8 cellular contexts compared by ENCODE assay signal in the genomic region with DNA sequence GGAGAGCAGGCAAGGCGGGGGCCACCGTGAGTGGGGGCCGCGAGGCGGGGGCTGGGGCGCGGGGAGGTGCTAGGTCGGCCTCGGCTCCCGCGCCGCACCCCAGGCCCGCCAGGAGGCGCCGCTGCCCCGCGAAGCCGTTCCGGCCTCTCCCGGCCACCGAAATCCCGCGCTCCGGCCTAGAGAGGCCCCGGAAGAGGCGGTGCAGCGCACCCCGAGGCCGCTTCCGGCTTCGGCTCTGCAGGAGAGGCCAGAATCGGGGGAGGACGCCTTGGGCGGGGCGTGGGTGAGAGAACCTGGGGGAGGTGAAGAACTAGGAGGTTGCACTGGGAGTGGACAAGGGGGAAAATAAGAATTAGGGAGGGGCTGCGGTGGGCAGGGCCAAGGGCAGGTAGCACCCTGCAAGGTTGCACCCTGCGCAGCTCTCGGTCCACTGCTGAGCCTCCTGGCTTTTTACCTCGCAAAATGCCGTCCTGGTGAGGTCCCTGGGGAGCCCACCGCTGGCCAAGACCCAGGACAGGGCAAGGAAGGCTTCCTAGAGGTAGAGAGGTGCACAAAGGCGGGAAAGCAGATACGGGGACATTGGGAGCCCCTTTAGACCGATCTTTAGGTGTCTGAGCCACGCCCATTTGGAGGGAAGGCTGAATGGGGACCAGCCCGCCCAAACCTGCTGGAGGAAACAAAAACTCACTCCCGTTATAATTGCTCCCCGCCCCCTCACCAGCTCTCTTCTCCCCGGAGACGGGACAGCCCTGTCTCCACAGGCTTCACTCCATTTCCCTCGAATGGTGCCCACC. TPM values are rescaled to one million over a fixed set of nuclear protein-coding genes. Genes with fewer than 3 reads are reported as not detected.
DNase-seq lines count a peak whose midpoint lies in the region; ATAC-seq and TF ChIP-seq lines count a peak whose summit lies in the region.

No MANE protein-coding gene starts in this region.

- H3K27me3 ChIP-seq in CD4-positive, alpha-beta T cell (ENCODE audit: control insufficient read depth, insufficient read depth, low read length): no peaks in the 10 kb centered on the region
- H3K27me3 ChIP-seq in duodenal mucosa (ENCODE audit: control insufficient read depth in 1 of 2, insufficient read depth in 2 of 2, low read length in 2 of 2): no peaks in the 10 kb centered on the region
- H3K27me3 ChIP-seq in lung (ENCODE audit: control insufficient read depth, insufficient read depth): no peaks in the 10 kb centered on the region

- peak overlapping the region; percentile 70 for H3K27ac ChIP-seq in CD4-positive, alpha-beta T cell (ENCODE audit: low read depth, low read length)
- H3K27ac ChIP-seq in duodenal mucosa (ENCODE audit: low read depth, low read length) (peak overlapping the region; percentile 51), lung (ENCODE audit: low read depth in 1 of 2, low read length in 1 of 2) (peak overlapping the region; percentile 75 to 90)

- H3K27ac Mint-ChIP-seq in CD4-positive, alpha-beta T cell: peak overlapping the region; percentile 89

- H3K36me3 ChIP-seq in duodenal mucosa (ENCODE audit: control insufficient read depth in 1 of 2, insufficient read depth in 2 of 2, low read length in 2 of 2): no peaks in the 10 kb centered on the region
- H3K36me3 ChIP-seq in lung (ENCODE audit: control insufficient read depth in 2 of 2, insufficient read depth in 2 of 2, low read length in 2 of 2): no peaks in the 10 kb centered on the region

- TF ChIP-seq CTCF in CD4-positive, alpha-beta T cell (IDR thresholded peaks at IDR 0.05): peak; percentile 85
- TF ChIP-seq CTCF in lung (IDR thresholded peaks at IDR 0.05; ENCODE audit: control extremely low read depth, extremely low read depth): peak; percentile 90

- intact Hi-C loops in CD4-positive, alpha-beta T cell (cut with DNase I, micrococcal nuclease): loop anchor here (1.0 to 2.0 kb wide), 6 partner anchors 8 to 107 kb away; partner anchors contain the start of gene GNAI2 (in 1 of the 2)

- peak; percentile 80 for ATAC-seq in CD4-positive, alpha-beta T cell (ENCODE audit: poor library complexity)
- ATAC-seq in GM19397 (IDR thresholded peaks at IDR 0.05; ENCODE audit: unreplicated experiment) (peak; percentile 86), HG03558 (IDR thresholded peaks at IDR 0.05; ENCODE audit: extremely low read depth, unreplicated experiment) (peak; percentile 66), lung (ENCODE audit: insufficient read depth, low FRiP score) (peak; percentile 94)

- H3K27me3 Mint-ChIP-seq in CD4-positive, alpha-beta T cell: no peaks in the 10 kb centered on the region

- DNase-seq in CD4-positive, alpha-beta T cell: peak; percentile 82 to 93 (median 90)
- DNase-seq in NCI-H748 treated with DMSO at 0.1 percent for 48 hours (lab: John Stamatoyannopoulos, UW): peak; percentile 66
- DNase-seq in activated CD4-positive, alpha-beta T cell treated with anti-CD3 and anti-CD28 coated beads, Interleukin-2, amount 50 U/mL, for 4 hours: peak; percentile 80 to 82
- peak; percentile 96 for DNase-seq in lung (ENCODE audit: low spot score)
- DNase-seq in stimulated activated CD4-positive, alpha-beta T cell treated with anti-CD3 and anti-CD28 coated beads, TNF-alpha, amount 100 ng/mL, for 4 hours (ENCODE audit: low read depth in 3 of 3): peak; percentile 75 to 78 (median 75)

- 2 to 3% methylated on average over 38 to 51 of the region's 51 CpGs for WGBS in lung, 2 donors

- no peaks in the 10 kb centered on the region for H3K9me3 Mint-ChIP-seq in CD4-positive, alpha-beta T cell

- peak overlapping the region; percentile 99 for H3K4me3 Mint-ChIP-seq in CD4-positive, alpha-beta T cell

- no peaks in the 10 kb centered on the region for H3K9me3 ChIP-seq in CD4-positive, alpha-beta T cell (ENCODE audit: control insufficient read depth, low read length)
- no peaks in the 10 kb centered on the region for H3K9me3 ChIP-seq in duodenal mucosa (ENCODE audit: control insufficient read depth in 1 of 2, low read length in 2 of 2)
- no peaks in the 10 kb centered on the region for H3K9me3 ChIP-seq in lung (ENCODE audit: control insufficient read depth in 2 of 2, insufficient read depth in 1 of 2, low read length in 1 of 2)

- peaks cover 7% of the 10 kb centered on the region for H3K36me3 Mint-ChIP-seq in CD4-positive, alpha-beta T cell (ENCODE audit: low read depth)

- peaks cover 32% of the 10 kb centered on the region for H3K4me1 Mint-ChIP-seq in CD4-positive, alpha-beta T cell (ENCODE audit: low read depth)

- POLR2A ChIA-PET in CD4-positive, alpha-beta T cell (lab: Charles Lee): interaction anchor here (0.5 to 4.8 kb wide), 7 partner anchors 8 to 124 kb away, joined by 3 to 55 read pairs (median 7); partner anchors contain the start of genes CYB561D2, GNAI2, IFRD2 and NPRL2

- H3K4me3 ChIP-seq in duodenal mucosa (ENCODE audit: low read depth in 1 of 2, low read length in 2 of 2) (peak overlapping the region; percentile 94 to 96), lung (peak overlapping the region; percentile 39)

- CTCF ChIA-PET in CD4-positive, alpha-beta T cell (lab: Charles Lee): interaction anchor here (1.0 to 5.4 kb wide), 12 partner anchors 8 to 72 kb away, joined by 4 to 82 read pairs (median 6); partner anchors contain the start of genes GNAI2, GNAT1, HYAL3 and NAA80

- H3K9ac ChIP-seq in duodenal mucosa (ENCODE audit: low read depth in 1 of 2, low read length in 2 of 2): peak overlapping the region; percentile 85 to 90

- H3K4me1 ChIP-seq in duodenal mucosa (ENCODE audit: control insufficient read depth in 1 of 2, insufficient read depth in 2 of 2, low read length in 2 of 2) (peaks cover 16 to 25% of the 10 kb centered on the region in 2 donors), lung (ENCODE audit: control insufficient read depth in 2 of 2, insufficient read depth in 2 of 2, low read length in 2 of 2) (peaks cover 0 to 6% of the 10 kb centered on the region in 2 donors)

RNA-seq across cellular contexts. Expression of gene GNAI2, which starts 8.4 kb away (rescaled TPM):
- total RNA-seq in CD4-positive, alpha-beta T cell: 100 to 1,000 TPM; 204 to 217 TPM
- total RNA-seq in lung: 100 to 1,000 TPM; 224 to 332 TPM
- 100 to 1,000 TPM; 217 to 364 TPM for polyA plus RNA-seq in lung

RNA-seq across cellular contexts. Expression of gene SLC38A3, which starts 22.5 kb away (rescaled TPM):
- total RNA-seq in CD4-positive, alpha-beta T cell: 1 to 10 TPM; 1.0 to 1.1 TPM
- total RNA-seq in lung: 1 to 10 TPM in 1 of 2 donors, under 1 TPM in 1; 0.43 to 4.3 TPM
- under 1 TPM; 0.08 to 0.24 TPM for polyA plus RNA-seq in lung

RNA-seq across cellular contexts. Expression of gene GNAT1, which starts 36.2 kb away (rescaled TPM):
- under 1 TPM; 0.11 to 0.28 TPM for total RNA-seq in CD4-positive, alpha-beta T cell
- not detected for total RNA-seq in lung
- polyA plus RNA-seq in lung: under 1 TPM; 0.05 to 0.16 TPM

RNA-seq across cellular contexts. Expression of gene SEMA3B, which starts 41.4 kb away (rescaled TPM):
- 1 to 10 TPM; 1.9 to 2.0 TPM for total RNA-seq in CD4-positive, alpha-beta T cell
- 10 to 100 TPM; 47.9 to 95.7 TPM for total RNA-seq in lung
- 10 to 100 TPM; 39.6 to 75.6 TPM for polyA plus RNA-seq in lung

RNA-seq across cellular contexts. Expression of gene LSMEM2, which starts 51.3 kb away (rescaled TPM):
- total RNA-seq in CD4-positive, alpha-beta T cell: under 1 TPM in 1 of 2 experiments, not detected in 1; 0.22 TPM
- total RNA-seq in lung: under 1 TPM in 1 of 2 donors, not detected in 1; 0.12 TPM
- polyA plus RNA-seq in lung: under 1 TPM; 0.10 to 0.49 TPM

Comparison
In these comparisons a context has a peak if more than half of its experiments do, and no peak if none do; other contexts are left out.
1. Peak in every context shown above with its lines: DNase-seq, ATAC-seq, H3K4me3 ChIP-seq and H3K27ac ChIP-seq.